In genomic region chr9:2231831-2232230, GRCh38 we compare ENCODE assay signal across 19 cellular contexts.
DNase-seq lines count a peak whose midpoint lies in the region; ATAC-seq and TF ChIP-seq lines count a peak whose summit lies in the region.
"Had no signal": no experiment of that assay in that cellular context is flagged by ENCODE, and none has a peak within 500 bp of the region (broad histone marks: within the 10 kb centered on the region; RNA-seq: fewer than 3 reads in every experiment).

No MANE protein-coding gene starts in this region.

- no peaks in the 10 kb centered on the region for H3K36me3 ChIP-seq in mammary epithelial cell (ENCODE audit: insufficient read depth, low read length)
- H3K36me3 ChIP-seq: colonic mucosa had no signal

- H2AFZ ChIP-seq in mammary epithelial cell (ENCODE audit: low read depth, low read length): no peak overlapping the region

- WGBS in mammary epithelial cell (ENCODE audit: low coverage, missing lambda C conversion rate): 60% methylated on average over 2 of the region's 2 CpGs

- in situ Hi-C loops in mammary epithelial cell (cut with MboI; ENCODE audit: low sequenced_read_pairs in 2 of 2): loop anchor here in 1 of 2 donors (25.0 kb wide), 1 partner anchor 605 kb away; the partner anchor contains the start of gene PUM3

- no peak for DNase-seq in Right ventricle myocardium superior
- no peak for DNase-seq in cardiac septum (ENCODE audit: low spot score)
- peak; percentile 32 for DNase-seq in mammary epithelial cell
- peak; percentile 65 for DNase-seq in iris pigment epithelial cell (ENCODE audit: low read depth)
- no peak for DNase-seq in SW480 (ENCODE audit: low spot score)
- DNase-seq: amygdala; CD4-positive, alpha-beta memory T cell; colonic mucosa; DMS79; NCI-H1048; NCI-H2081; NCI-H526; stimulated activated naive CD4-positive, alpha-beta T cell; T-helper 17 cell had no signal

- H3K79me2 ChIP-seq in mammary epithelial cell (ENCODE audit: insufficient read depth, low read length): no peaks in the 10 kb centered on the region

- peaks cover 10% of the 10 kb centered on the region for H3K4me1 ChIP-seq in mammary epithelial cell (ENCODE audit: insufficient read depth, low read length)
- H3K4me1 ChIP-seq: colonic mucosa had no signal

- H3K4me3 ChIP-seq in mammary epithelial cell (replicated peaks in 1 of 3; ENCODE audit: insufficient read depth in 1 of 3, low read depth in 2 of 3, low read length in 3 of 3): no peak overlapping the region
- H3K4me3 ChIP-seq: colonic mucosa, lung had no signal

- no peak overlapping the region for H3K9ac ChIP-seq in mammary epithelial cell (ENCODE audit: insufficient read depth, low read length)

- H3K4me2 ChIP-seq in mammary epithelial cell (ENCODE audit: insufficient read depth, low read depth, low read length): no peak overlapping the region

- BruUV-seq in mammary epithelial cell (replicated peaks; lab: Mats Ljungman, UMichigan): no TSS peak

- no peak overlapping the region for H3K27ac ChIP-seq in mammary epithelial cell (ENCODE audit: insufficient read depth, low read depth, low read length)
- H3K27ac ChIP-seq: colonic mucosa had no signal

- CTCF ChIA-PET in mammary epithelial cell (lab: Charles Lee; ENCODE audit: low non-redundant PET): interaction anchor here (0.6 kb wide), 1 partner anchor 117 kb away, joined by 3 read pairs; no protein-coding TSS in a partner anchor

- dilution Hi-C loops in mammary epithelial cell (cut with HindIII; ENCODE audit: low sequenced_read_pairs): no loop called here

- ATAC-seq in Right ventricle myocardium superior (ENCODE audit: poor library complexity): peak; percentile 53
- no peak for ATAC-seq in GM19023 (IDR thresholded peaks at IDR 0.05; ENCODE audit: unreplicated experiment)
- no peak for ATAC-seq in GM19035 (IDR thresholded peaks at IDR 0.05; ENCODE audit: unreplicated experiment)
- no peak for ATAC-seq in HG02588 (IDR thresholded peaks at IDR 0.05; ENCODE audit: unreplicated experiment)
- ATAC-seq: natural killer cell treated with Interleukin-12 subunit alpha and Interleukin-12 subunit beta and Interleukin-15 and Interleukin-18, amount 100 ng/mL, for 72 hours; T-helper 17 cell had no signal

- intact Hi-C loops in Right ventricle myocardium superior (cut with DNase I): loop anchor here (10.0 kb wide), 2 partner anchors 67 to 107 kb away; no protein-coding TSS in a partner anchor
- intact Hi-C loops in cardiac septum (cut with DNase I): no loop called here
- intact Hi-C loops in mammary epithelial cell (cut with micrococcal nuclease): loop anchor here (2.0 to 10.0 kb wide), 4 partner anchors 390 to 605 kb away; partner anchors contain the start of gene VLDLR

- no peaks in the 10 kb centered on the region for H4K20me1 ChIP-seq in mammary epithelial cell (ENCODE audit: insufficient read depth, low read length)

- no peaks in the 10 kb centered on the region for H3K27me3 ChIP-seq in mammary epithelial cell (ENCODE audit: insufficient read depth, low read length)
- H3K27me3 ChIP-seq: colonic mucosa had no signal

- H3K9me3 ChIP-seq in mammary epithelial cell (replicated peaks; ENCODE audit: insufficient read depth, low read length): no peaks in the 10 kb centered on the region
- H3K9me3 ChIP-seq: colonic mucosa had no signal

- TF ChIP-seq CTCF in mammary epithelial cell (conservative IDR thresholded peaks at IDR 0.05 in 1 of 2, IDR thresholded peaks at IDR 0.05 in 1 of 2; ENCODE audit: extremely low read depth in 1 of 2, insufficient read depth in 1 of 2, low read depth in 1 of 2, low read length in 2 of 2): no peak

Comparison
In these comparisons a context has a peak if more than half of its experiments do, and no peak if none do; other contexts are left out.
1. DNase-seq: peak in mammary epithelial cell (single experiment) and iris pigment epithelial cell (single experiment); none in Right ventricle myocardium superior (single experiment), cardiac septum (single experiment) and SW480 (single experiment).